ENCODE assay signal across 9 cellular contexts in genomic region chr3:28077566-28077965, GRCh38.
DNase-seq lines count a peak whose midpoint lies in the region; ATAC-seq and TF ChIP-seq lines count a peak whose summit lies in the region.
"Had no signal": no experiment of that assay in that cellular context is flagged by ENCODE, and none has a peak within 500 bp of the region (broad histone marks: within the 10 kb centered on the region; RNA-seq: fewer than 3 reads in every experiment).

No MANE protein-coding gene starts in this region.

- H3K4me2 ChIP-seq in hepatocyte, result no peak overlapping the region

- TF ChIP-seq CTCF in WTC11 (IDR thresholded peaks at IDR 0.05) (no peak), tibial artery (IDR thresholded peaks at IDR 0.05) (peak; percentile 12 to 17), hepatocyte (IDR thresholded peaks at IDR 0.05; ENCODE audit: poor library complexity) (no peak)

- CTCF ChIA-PET in WTC11 (lab: Charles Lee), result interaction anchor here (0.7 to 0.9 kb wide), 4 partner anchors 9 to 240 kb away, joined by 3 read pairs; no protein-coding TSS in a partner anchor

- peaks cover 84% of the 10 kb centered on the region for H3K4me1 Mint-ChIP-seq in WTC11

- H3K9me3 ChIP-seq in tibial artery (no peaks in the 10 kb centered on the region), hepatocyte (ENCODE audit: low read depth) (no peaks in the 10 kb centered on the region)

- no peaks in the 10 kb centered on the region; the same call in 1 of the 2 replicates for H3K9me3 Mint-ChIP-seq in WTC11

- no peak overlapping the region for H2AFZ ChIP-seq in hepatocyte

- H3K36me3 ChIP-seq in tibial artery, result no peaks in the 10 kb centered on the region
- H3K36me3 ChIP-seq in hepatocyte (replicated peaks; ENCODE audit: insufficient read depth, low read depth), result no peaks in the 10 kb centered on the region

- H3K27ac ChIP-seq in tibial artery (no peak overlapping the region), hepatocyte (no peak overlapping the region)

- no peak overlapping the region for H3K4me3 Mint-ChIP-seq in WTC11

- H3K4me1 ChIP-seq in tibial artery (no peaks in the 10 kb centered on the region), hepatocyte (ENCODE audit: insufficient read depth) (peaks cover 6% of the 10 kb centered on the region)

- H3K36me3 Mint-ChIP-seq in WTC11, result no peaks in the 10 kb centered on the region

- WGBS in hepatocyte (ENCODE audit: low lambda C conversion rate, missing lambda C conversion rate), result 50% methylated on average over 7 of the region's 7 CpGs

- no peaks in the 10 kb centered on the region for H3K9me2 ChIP-seq in hepatocyte (replicated peaks; ENCODE audit: insufficient read depth)

- POLR2A ChIA-PET in WTC11 (lab: Charles Lee), result interaction anchor here (0.6 to 0.8 kb wide), 2 partner anchors 19 to 40 kb away, joined by 3 read pairs; no protein-coding TSS in a partner anchor

- H3K27me3 ChIP-seq in tibial artery, result no peaks in the 10 kb centered on the region
- H3K27me3 ChIP-seq in hepatocyte, result no peaks in the 10 kb centered on the region

- DNase-seq in NCI-H524 (lab: John Stamatoyannopoulos, UW) (peak; percentile 1 to 15), NCI-H524 treated with DMSO at 0.1 percent for 48 hours (lab: John Stamatoyannopoulos, UW) (no peak), WTC11 (ENCODE audit: low spot score) (peak; percentile 52), left ventricle myocardium superior (peak; percentile 30), tibial artery (peak in 1 of 2 donors; percentile 39), hepatocyte (ENCODE audit: low spot score) (no peak), CD1c-positive myeloid dendritic cell (ENCODE audit: extremely low spot score) (no peak)

- ATAC-seq in WTC11 (peak; percentile 90), left ventricle myocardium superior (peak; percentile 59), HG02981 (IDR thresholded peaks at IDR 0.05; ENCODE audit: unreplicated experiment) (no peak)
- ATAC-seq: K562 had no signal

- no peak overlapping the region for H3K4me3 ChIP-seq in tibial artery
- no peak overlapping the region for H3K4me3 ChIP-seq in hepatocyte
- H3K4me3 ChIP-seq: K562 had no signal

- no peaks in the 10 kb centered on the region for H4K20me1 ChIP-seq in hepatocyte (ENCODE audit: insufficient read depth, poor library complexity, severe bottlenecking)

- no peaks in the 10 kb centered on the region for H3K79me2 ChIP-seq in hepatocyte

- H3K27me3 Mint-ChIP-seq in WTC11 (ENCODE audit: low read depth), result peaks cover 24% of the 10 kb centered on the region

- no peak overlapping the region for H3K27ac Mint-ChIP-seq in WTC11

- intact Hi-C loops in left ventricle myocardium superior (cut with micrococcal nuclease) (no loop called here), tibial artery (cut with DNase I; ENCODE audit: low total_unique reads) (no loop called here)

TF ChIP-seq in WTC11, 78 proteins besides CTCF, POLR2A, EP300 and RAD21:
- TF ChIP-seq RORB (CRISPR knock-in tag; IDR thresholded peaks at IDR 0.05) (no peak), TEAD4 (CRISPR knock-in tag; IDR thresholded peaks at IDR 0.05) (no peak), ZNF671 (CRISPR knock-in tag; IDR thresholded peaks at IDR 0.05) (no peak), ZBTB21 (CRISPR knock-in tag; IDR thresholded peaks at IDR 0.05; ENCODE audit: borderline replicate concordance) (no peak), ZNF423 (CRISPR knock-in tag; IDR thresholded peaks at IDR 0.05) (peak; percentile 42)
- TF ChIP-seq, protein P1, sequence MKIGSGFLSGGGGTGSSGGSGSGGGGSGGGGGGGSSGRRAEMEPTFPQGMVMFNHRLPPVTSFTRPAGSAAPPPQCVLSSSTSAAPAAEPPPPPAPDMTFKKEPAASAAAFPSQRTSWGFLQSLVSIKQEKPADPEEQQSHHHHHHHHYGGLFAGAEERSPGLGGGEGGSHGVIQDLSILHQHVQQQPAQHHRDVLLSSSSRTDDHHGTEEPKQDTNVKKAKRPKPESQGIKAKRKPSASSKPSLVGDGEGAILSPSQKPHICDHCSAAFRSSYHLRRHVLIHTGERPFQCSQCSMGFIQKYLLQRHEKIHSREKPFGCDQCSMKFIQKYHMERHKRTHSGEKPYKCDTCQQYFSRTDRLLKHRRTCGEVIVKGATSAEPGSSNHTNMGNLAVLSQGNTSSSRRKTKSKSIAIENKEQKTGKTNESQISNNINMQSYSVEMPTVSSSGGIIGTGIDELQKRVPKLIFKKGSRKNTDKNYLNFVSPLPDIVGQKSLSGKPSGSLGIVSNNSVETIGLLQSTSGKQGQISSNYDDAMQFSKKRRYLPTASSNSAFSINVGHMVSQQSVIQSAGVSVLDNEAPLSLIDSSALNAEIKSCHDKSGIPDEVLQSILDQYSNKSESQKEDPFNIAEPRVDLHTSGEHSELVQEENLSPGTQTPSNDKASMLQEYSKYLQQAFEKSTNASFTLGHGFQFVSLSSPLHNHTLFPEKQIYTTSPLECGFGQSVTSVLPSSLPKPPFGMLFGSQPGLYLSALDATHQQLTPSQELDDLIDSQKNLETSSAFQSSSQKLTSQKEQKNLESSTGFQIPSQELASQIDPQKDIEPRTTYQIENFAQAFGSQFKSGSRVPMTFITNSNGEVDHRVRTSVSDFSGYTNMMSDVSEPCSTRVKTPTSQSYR (CRISPR knock-in tag; IDR thresholded peaks at IDR 0.05), result no peak

Comparison
In these comparisons a context has a peak if more than half of its experiments do, and no peak if none do; other contexts are left out.
1. DNase-seq: peak in NCI-H524 (2 of 2), WTC11 (single experiment) and left ventricle myocardium superior (single experiment); none in NCI-H524 treated with DMSO at 0.1 percent for 48 hours (single experiment), hepatocyte (single experiment) and CD1c-positive myeloid dendritic cell (single experiment).
2. CTCF ChIP-seq: peak in tibial artery (2 of 2); none in WTC11 (single experiment) and hepatocyte (single experiment).